Comparison of ENCODE assay signal across 24 cellular contexts in genomic region chr14:92898732-92899131, GRCh38. TPM values are rescaled to one million over a fixed set of nuclear protein-coding genes. Genes with fewer than 3 reads are reported as not detected.
DNase-seq lines count a peak whose midpoint lies in the region; ATAC-seq and TF ChIP-seq lines count a peak whose summit lies in the region.
"Had no signal": no experiment of that assay in that cellular context is flagged by ENCODE, and none has a peak within 500 bp of the region (broad histone marks: within the 10 kb centered on the region; RNA-seq: fewer than 3 reads in every experiment).

No MANE protein-coding gene starts in this region.

- peaks cover 1% of the 10 kb centered on the region for H3K36me3 Mint-ChIP-seq in activated naive CD8-positive, alpha-beta T cell
- no peaks in the 10 kb centered on the region for H3K36me3 Mint-ChIP-seq in stimulated activated effector memory CD8-positive, alpha-beta T cell treated with anti-CD3 and anti-CD28 coated beads, Interleukin-12 subunit alpha, Interleukin-12 subunit beta, amount 100 ng/mL, for 72 hours
- H3K36me3 Mint-ChIP-seq: neural progenitor cell had no signal

- no peak for TF ChIP-seq POLR2A in lower leg skin (IDR thresholded peaks at IDR 0.05)

- H3K27ac Mint-ChIP-seq in activated naive CD8-positive, alpha-beta T cell, result peak overlapping the region; percentile 86
- H3K27ac Mint-ChIP-seq in stimulated activated effector memory CD8-positive, alpha-beta T cell treated with anti-CD3 and anti-CD28 coated beads, Interleukin-12 subunit alpha, Interleukin-12 subunit beta, amount 100 ng/mL, for 72 hours, result no peak overlapping the region
- H3K27ac Mint-ChIP-seq: neural progenitor cell had no signal

- TF ChIP-seq CTCF in lower leg skin (IDR thresholded peaks at IDR 0.05), result no peak

- H3K9me3 Mint-ChIP-seq in activated naive CD8-positive, alpha-beta T cell (ENCODE audit: low read depth), result peaks cover under 1% of the 10 kb centered on the region
- peaks cover under 1% of the 10 kb centered on the region for H3K9me3 Mint-ChIP-seq in stimulated activated effector memory CD8-positive, alpha-beta T cell treated with anti-CD3 and anti-CD28 coated beads, Interleukin-12 subunit alpha, Interleukin-12 subunit beta, amount 100 ng/mL, for 72 hours
- H3K9me3 Mint-ChIP-seq: neural progenitor cell had no signal

- 44 to 50% methylated on average over 9 of the region's 9 CpGs for WGBS in lower leg skin, 2 donors

- peak overlapping the region; percentile 65 for H3K4me3 Mint-ChIP-seq in activated naive CD8-positive, alpha-beta T cell
- H3K4me3 Mint-ChIP-seq in stimulated activated effector memory CD8-positive, alpha-beta T cell treated with anti-CD3 and anti-CD28 coated beads, Interleukin-12 subunit alpha, Interleukin-12 subunit beta, amount 100 ng/mL, for 72 hours, result peak overlapping the region; percentile 37
- H3K4me3 Mint-ChIP-seq: neural progenitor cell had no signal

- peak; percentile 19 for DNase-seq in stimulated activated CD4-positive, alpha-beta T cell treated with anti-CD3 and anti-CD28 coated beads, Interleukin-15, amount 100 ng/mL, for 24 hours
- no peak for DNase-seq in stimulated activated CD4-positive, alpha-beta T cell treated with anti-CD3 and anti-CD28 coated beads, Interleukin-1b, Interleukin-23, amount 100 ng/mL, for 48 hours
- DNase-seq in NCI-H748 treated with DMSO at 0.1 percent for 48 hours (lab: John Stamatoyannopoulos, UW) (peak; percentile 25), mucosa of gallbladder (ENCODE audit: low spot score) (no peak), lower leg skin (ENCODE audit: low spot score in 2 of 2) (no peak)
- DNase-seq in stimulated activated effector memory CD8-positive, alpha-beta T cell treated with anti-CD3 and anti-CD28 coated beads, Interleukin-12 subunit alpha, Interleukin-12 subunit beta, amount 100 ng/mL, for 72 hours (ENCODE audit: low spot score in 2 of 2), result no peak
- DNase-seq: DMS53; erythroblast; GDM1; KBM-7; mesenchymal stem cell; NCI-H1092 treated with DMSO at 0.1 percent for 48 hours; NCI-H187 treated with DMSO at 0.1 percent for 48 hours; NCI-H2171 treated with DMSO at 0.1 percent for 48 hours; NCI-H524; NK-92 treated with Interleukin-12 subunit alpha and Interleukin-12 subunit beta, amount 100 ng/mL, for 24 hours had no signal

- intact Hi-C loops in lower leg skin (cut with DNase I; ENCODE audit: low total_unique reads), result no loop called here

- no peak overlapping the region for H3K4me3 ChIP-seq in lower leg skin (ENCODE audit: low read depth, poor library complexity, severe bottlenecking)
- H3K4me3 ChIP-seq: BLaER1, neural progenitor cell, skin epidermis, thoracic aorta had no signal

- ATAC-seq in stimulated activated effector memory CD8-positive, alpha-beta T cell treated with anti-CD3 and anti-CD28 coated beads, Interleukin-12 subunit alpha, Interleukin-12 subunit beta, amount 100 ng/mL, for 72 hours, result no peak
- no peak for ATAC-seq in HG02970 (IDR thresholded peaks at IDR 0.05; ENCODE audit: low FRiP score, unreplicated experiment)
- ATAC-seq: left lobe of liver had no signal

- peaks cover 3% of the 10 kb centered on the region for H3K27me3 Mint-ChIP-seq in activated naive CD8-positive, alpha-beta T cell

- peaks cover 34% of the 10 kb centered on the region for H3K4me1 Mint-ChIP-seq in activated naive CD8-positive, alpha-beta T cell (ENCODE audit: low read depth)
- H3K4me1 Mint-ChIP-seq in stimulated activated effector memory CD8-positive, alpha-beta T cell treated with anti-CD3 and anti-CD28 coated beads, Interleukin-12 subunit alpha, Interleukin-12 subunit beta, amount 100 ng/mL, for 72 hours, result peaks cover 23% of the 10 kb centered on the region

RNA-seq across cellular contexts. Expression of gene CHGA, which starts 24.2 kb away (rescaled TPM):
- total RNA-seq in mucosa of gallbladder (0.29 TPM), lower leg skin (1 to 10 TPM in 2 of 4 donors, under 1 TPM in 1, not detected in 1; 0.17 to 1.6 (median 1.5) TPM)
- total RNA-seq: cardiac septum, thoracic aorta had no signal

Comparison
In these comparisons a context has a peak if more than half of its experiments do, and no peak if none do; other contexts are left out.
1. DNase-seq: peak in stimulated activated CD4-positive, alpha-beta T cell treated with anti-CD3 and anti-CD28 coated beads, Interleukin-15, amount 100 ng/mL, for 24 hours (single experiment) and NCI-H748 treated with DMSO at 0.1 percent for 48 hours (single experiment); none in stimulated activated CD4-positive, alpha-beta T cell treated with anti-CD3 and anti-CD28 coated beads, Interleukin-1b, Interleukin-23, amount 100 ng/mL, for 48 hours (single experiment), stimulated activated effector memory CD8-positive, alpha-beta T cell treated with anti-CD3 and anti-CD28 coated beads, Interleukin-12 subunit alpha, Interleukin-12 subunit beta, amount 100 ng/mL, for 72 hours (0 of 2), mucosa of gallbladder (single experiment) and lower leg skin (0 of 2).